31 cellular contexts compared by ENCODE assay signal in the genomic region with DNA sequence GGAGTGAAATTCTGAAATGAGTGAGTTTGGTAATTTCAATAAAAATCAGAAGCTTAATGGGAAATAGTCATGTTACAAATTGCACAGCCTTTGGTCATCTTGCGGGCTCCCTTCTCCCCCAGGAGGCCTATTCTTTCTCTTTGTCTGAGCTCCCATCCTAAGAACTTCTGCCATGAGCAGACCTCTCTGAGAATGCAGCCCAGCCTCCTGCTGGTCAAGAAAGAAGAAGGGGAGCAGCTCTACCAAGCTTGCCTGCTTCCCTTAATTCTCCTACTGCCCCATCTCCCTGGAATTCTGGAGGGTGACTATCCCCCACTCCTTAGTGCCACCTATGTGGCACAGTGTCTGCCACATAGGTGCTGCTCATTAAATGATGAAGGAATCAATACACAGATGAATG.
"Had no signal": no experiment of that assay in that cellular context is flagged by ENCODE, and none has a peak within 500 bp of the region (broad histone marks: within the 10 kb centered on the region; RNA-seq: fewer than 3 reads in every experiment).

No MANE protein-coding gene starts in this region.

- H3K27ac ChIP-seq: epithelial cell of prostate, gastrocnemius medialis, heart left ventricle, hepatocyte, left ventricle myocardium inferior, lower lobe of right lung, neutrophil, parathyroid adenoma, prostate gland, right atrium auricular region, testis, tibial artery, upper lobe of left lung had no signal

- H2AFZ ChIP-seq: hepatocyte, parathyroid adenoma had no signal

- H3K4me3 ChIP-seq: gastrocnemius medialis, heart left ventricle, hepatocyte, left ventricle myocardium inferior, lower lobe of right lung, prostate gland, right atrium auricular region, smooth muscle cell, testis, tibial artery, upper lobe of left lung had no signal

- ATAC-seq: effector memory CD8-positive, alpha-beta T cell; esophagus mucosa; gastrocnemius medialis; heart left ventricle; left colon; lower lobe of right lung; natural killer cell; sciatic nerve had no signal

- H3K4me2 ChIP-seq: hepatocyte, smooth muscle cell had no signal

- H3K9ac ChIP-seq: parathyroid adenoma had no signal

- H3K27ac Mint-ChIP-seq: effector memory CD8-positive, alpha-beta T cell; immature natural killer cell; natural killer cell had no signal

- H3K9me3 ChIP-seq: gastrocnemius medialis, heart left ventricle, left ventricle myocardium inferior, lower lobe of right lung, neutrophil, prostate gland, right atrium auricular region, testis, tibial artery, upper lobe of left lung had no signal

- H3K36me3 Mint-ChIP-seq: immature natural killer cell, natural killer cell had no signal

- H3K4me3 Mint-ChIP-seq: effector memory CD8-positive, alpha-beta T cell; immature natural killer cell; natural killer cell had no signal

- H3K79me2 ChIP-seq: hepatocyte, parathyroid adenoma had no signal

- H3K27me3 Mint-ChIP-seq: effector memory CD8-positive, alpha-beta T cell had no signal

- H3K36me3 ChIP-seq: gastrocnemius medialis, heart left ventricle, left ventricle myocardium inferior, lower lobe of right lung, neutrophil, prostate gland, right atrium auricular region, tibial artery, upper lobe of left lung had no signal

- H3K4me1 ChIP-seq: gastrocnemius medialis, lower lobe of right lung, parathyroid adenoma, prostate gland, right atrium auricular region, testis, tibial artery, upper lobe of left lung had no signal

- DNase-seq: cerebellar nuclear complex; cortex of kidney; effector memory CD8-positive, alpha-beta T cell; foreskin fibroblast; gastrocnemius medialis; heart left ventricle; immature natural killer cell; islet precursor cell; kidney glomerular epithelial cell; left colon; left ventricle myocardium inferior; lower lobe of right lung; natural killer cell; stimulated activated CD4-positive, alpha-beta T cell treated with anti-CD3 and anti-CD28 coated beads, Interleukin-12 subunit alpha, Interleukin-12 subunit beta, amount 100 ng/mL, for 4 hours; stimulated activated CD4-positive, alpha-beta T cell treated with anti-CD3 and anti-CD28 coated beads, Interleukin-1b, Interleukin-23, amount 100 ng/mL, for 48 hours; stimulated activated CD4-positive, alpha-beta T cell treated with anti-CD3 and anti-CD28 coated beads, Interleukin-4, amount 100 ng/mL, for 1 hour; stimulated activated CD8-positive, alpha-beta memory T cell treated with anti-CD3 and anti-CD28 coated beads, Interleukin-4, amount 100 ng/mL, for 48 hours; stimulated activated naive CD4-positive, alpha-beta T cell; substantia nigra; testis; tibial artery; upper lobe of left lung had no signal

- H3K27me3 ChIP-seq: gastrocnemius medialis, heart left ventricle, neutrophil, right atrium auricular region, testis, tibial artery, upper lobe of left lung had no signal

- H3K9me3 Mint-ChIP-seq: effector memory CD8-positive, alpha-beta T cell had no signal
